Comparison of ENCODE assay signal across 1 cellular context in the genomic region with DNA sequence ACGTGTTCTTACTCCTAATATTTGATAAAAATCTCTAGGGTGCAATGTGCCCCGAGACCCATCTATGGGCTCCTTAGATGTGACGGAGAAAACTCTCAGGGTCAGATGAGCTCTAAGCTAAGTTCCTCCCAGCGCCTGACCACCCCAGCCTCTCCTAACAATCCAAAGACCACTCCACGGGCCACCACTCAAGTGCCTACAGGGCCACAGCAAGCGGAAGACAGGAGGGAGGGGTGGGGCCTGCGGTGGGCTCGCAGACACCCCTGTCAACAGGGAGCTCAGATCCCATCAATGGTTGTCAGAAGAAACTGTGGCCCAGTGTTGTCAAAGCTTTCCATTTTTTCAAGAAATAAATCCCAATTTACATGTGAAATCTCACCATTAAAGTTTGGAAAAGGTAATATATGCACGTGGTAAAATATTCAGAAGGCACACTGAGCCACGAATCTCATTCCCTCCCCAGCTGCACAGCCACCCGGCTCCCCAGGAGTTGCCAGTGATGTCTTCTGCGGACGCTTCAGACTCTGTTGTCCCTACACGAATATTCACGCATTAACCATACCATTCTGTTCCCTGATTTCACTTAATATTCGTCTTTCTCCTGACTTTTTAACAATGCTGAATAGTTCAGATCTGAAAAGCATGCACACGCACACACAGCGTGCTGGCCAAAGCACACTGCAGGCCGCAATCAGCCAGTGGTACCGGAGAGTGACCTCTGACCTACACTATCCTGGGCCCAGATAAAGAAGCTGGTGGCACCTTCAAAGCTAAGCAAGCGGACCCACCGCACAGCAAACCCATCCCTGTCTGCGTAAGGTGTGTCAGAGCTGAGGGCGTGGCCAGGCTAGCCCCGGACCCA.
TF ChIP-seq lines count a peak whose summit lies in the region.

No MANE protein-coding gene starts in this region.

TF ChIP-seq in HepG2, 621 proteins besides CTCF, POLR2A, EP300 and RAD21 (continues in another document):
- TF ChIP-seq SMYD3 (CRISPR knock-in tag; IDR thresholded peaks at IDR 0.05) (no peak), TP53 (CRISPR knock-in tag; conservative IDR thresholded peaks at IDR 0.05) (no peak), ZNF550 (CRISPR knock-in tag; IDR thresholded peaks at IDR 0.05; ENCODE audit: borderline replicate concordance) (no peak), ZNF616 (CRISPR knock-in tag; IDR thresholded peaks at IDR 0.05; ENCODE audit: low read depth) (no peak), ZIK1 (CRISPR knock-in tag; IDR thresholded peaks at IDR 0.05; ENCODE audit: borderline replicate concordance, low read depth) (no peak), HCFC1 (IDR thresholded peaks at IDR 0.05; ENCODE audit: low read depth, low read length) (no peak), ETV5 (CRISPR knock-in tag; IDR thresholded peaks at IDR 0.05; ENCODE audit: borderline replicate concordance) (no peak), HNF4G (IDR thresholded peaks at IDR 0.05; ENCODE audit: borderline replicate concordance, low read depth, low read length) (no peak), HNF4G (CRISPR knock-in tag; IDR thresholded peaks at IDR 0.05; ENCODE audit: borderline replicate concordance, low read depth) (no peak), RXRB (CRISPR knock-in tag; IDR thresholded peaks at IDR 0.05; ENCODE audit: borderline replicate concordance) (no peak), NR2F1 (CRISPR knock-in tag; IDR thresholded peaks at IDR 0.05) (peak in 1 of 2 experiments; percentile 54; a peak in 2 of 4 replicates), CEBPB (IDR thresholded peaks at IDR 0.05; ENCODE audit: borderline replicate concordance, low read depth, low read length) (no peak), ZSCAN21 (CRISPR knock-in tag; IDR thresholded peaks at IDR 0.05; ENCODE audit: borderline replicate concordance) (no peak), HNRNPLL (IDR thresholded peaks at IDR 0.05; ENCODE audit: low read depth, low read length, poor library complexity, severe bottlenecking) (peak; percentile 22), SRF (IDR thresholded peaks at IDR 0.05; ENCODE audit: low read depth, low read length) (no peak), MBD4 (IDR thresholded peaks at IDR 0.05; ENCODE audit: borderline replicate concordance, low read length) (no peak), ZNF350 (CRISPR knock-in tag; IDR thresholded peaks at IDR 0.05; ENCODE audit: borderline replicate concordance, low read depth) (no peak; the same call in 1 of the 2 replicates), SOX13 (IDR thresholded peaks at IDR 0.05) (no peak), SOX13 (CRISPR knock-in tag; conservative IDR thresholded peaks at IDR 0.05 in 1 of 2, IDR thresholded peaks at IDR 0.05 in 1 of 2) (no peak), SAP130 (CRISPR knock-in tag; IDR thresholded peaks at IDR 0.05; ENCODE audit: low read depth) (no peak), NPAS2 (CRISPR knock-in tag; IDR thresholded peaks at IDR 0.05; ENCODE audit: borderline replicate concordance) (no peak), ISX (CRISPR knock-in tag; conservative IDR thresholded peaks at IDR 0.05) (no peak), NR2F6 (IDR thresholded peaks at IDR 0.05) (peak; percentile 74), NR2F6 (CRISPR knock-in tag; IDR thresholded peaks at IDR 0.05) (peak; percentile 72; the same call in 1 of the 2 replicates), RFX3 (CRISPR knock-in tag; IDR thresholded peaks at IDR 0.05) (no peak), NKX3-1 (CRISPR knock-in tag; IDR thresholded peaks at IDR 0.05) (no peak), ZFX (CRISPR knock-in tag; IDR thresholded peaks at IDR 0.05; ENCODE audit: low read depth) (peak; percentile 36; the same call in 1 of the 2 replicates), ZNF589 (CRISPR knock-in tag; conservative IDR thresholded peaks at IDR 0.05) (no peak), CHD2 (IDR thresholded peaks at IDR 0.05; ENCODE audit: low read depth, low read length) (no peak), ZNF230 (CRISPR knock-in tag; IDR thresholded peaks at IDR 0.05) (no peak), ZNF780A (CRISPR knock-in tag; IDR thresholded peaks at IDR 0.05) (no peak), ZNF556 (CRISPR knock-in tag; IDR thresholded peaks at IDR 0.05; ENCODE audit: borderline replicate concordance) (no peak), HIVEP1 (CRISPR knock-in tag; IDR thresholded peaks at IDR 0.05) (no peak), TAF15 (IDR thresholded peaks at IDR 0.05; ENCODE audit: low read depth, low read length, poor library complexity, severe bottlenecking) (no peak), MTA1 (CRISPR knock-in tag; IDR thresholded peaks at IDR 0.05; ENCODE audit: borderline replicate concordance) (no peak), EEA1 (CRISPR knock-in tag; IDR thresholded peaks at IDR 0.05; ENCODE audit: borderline replicate concordance) (no peak), CREB1 (IDR thresholded peaks at IDR 0.05) (no peak), CREB1 (CRISPR knock-in tag; IDR thresholded peaks at IDR 0.05) (no peak), NFATC3 (CRISPR knock-in tag; IDR thresholded peaks at IDR 0.05) (no peak), TCF7L2 (IDR thresholded peaks at IDR 0.05; ENCODE audit: low read depth, low read length) (no peak), ZNF552 (CRISPR knock-in tag; IDR thresholded peaks at IDR 0.05; ENCODE audit: borderline replicate concordance) (no peak), ZKSCAN8 (CRISPR knock-in tag; IDR thresholded peaks at IDR 0.05; ENCODE audit: borderline replicate concordance) (no peak)
- TF ChIP-seq, protein P1, sequence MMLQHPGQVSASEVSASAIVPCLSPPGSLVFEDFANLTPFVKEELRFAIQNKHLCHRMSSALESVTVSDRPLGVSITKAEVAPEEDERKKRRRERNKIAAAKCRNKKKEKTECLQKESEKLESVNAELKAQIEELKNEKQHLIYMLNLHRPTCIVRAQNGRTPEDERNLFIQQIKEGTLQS (CRISPR knock-in tag; IDR thresholded peaks at IDR 0.05) = no peak
- TF ChIP-seq, protein P2, sequence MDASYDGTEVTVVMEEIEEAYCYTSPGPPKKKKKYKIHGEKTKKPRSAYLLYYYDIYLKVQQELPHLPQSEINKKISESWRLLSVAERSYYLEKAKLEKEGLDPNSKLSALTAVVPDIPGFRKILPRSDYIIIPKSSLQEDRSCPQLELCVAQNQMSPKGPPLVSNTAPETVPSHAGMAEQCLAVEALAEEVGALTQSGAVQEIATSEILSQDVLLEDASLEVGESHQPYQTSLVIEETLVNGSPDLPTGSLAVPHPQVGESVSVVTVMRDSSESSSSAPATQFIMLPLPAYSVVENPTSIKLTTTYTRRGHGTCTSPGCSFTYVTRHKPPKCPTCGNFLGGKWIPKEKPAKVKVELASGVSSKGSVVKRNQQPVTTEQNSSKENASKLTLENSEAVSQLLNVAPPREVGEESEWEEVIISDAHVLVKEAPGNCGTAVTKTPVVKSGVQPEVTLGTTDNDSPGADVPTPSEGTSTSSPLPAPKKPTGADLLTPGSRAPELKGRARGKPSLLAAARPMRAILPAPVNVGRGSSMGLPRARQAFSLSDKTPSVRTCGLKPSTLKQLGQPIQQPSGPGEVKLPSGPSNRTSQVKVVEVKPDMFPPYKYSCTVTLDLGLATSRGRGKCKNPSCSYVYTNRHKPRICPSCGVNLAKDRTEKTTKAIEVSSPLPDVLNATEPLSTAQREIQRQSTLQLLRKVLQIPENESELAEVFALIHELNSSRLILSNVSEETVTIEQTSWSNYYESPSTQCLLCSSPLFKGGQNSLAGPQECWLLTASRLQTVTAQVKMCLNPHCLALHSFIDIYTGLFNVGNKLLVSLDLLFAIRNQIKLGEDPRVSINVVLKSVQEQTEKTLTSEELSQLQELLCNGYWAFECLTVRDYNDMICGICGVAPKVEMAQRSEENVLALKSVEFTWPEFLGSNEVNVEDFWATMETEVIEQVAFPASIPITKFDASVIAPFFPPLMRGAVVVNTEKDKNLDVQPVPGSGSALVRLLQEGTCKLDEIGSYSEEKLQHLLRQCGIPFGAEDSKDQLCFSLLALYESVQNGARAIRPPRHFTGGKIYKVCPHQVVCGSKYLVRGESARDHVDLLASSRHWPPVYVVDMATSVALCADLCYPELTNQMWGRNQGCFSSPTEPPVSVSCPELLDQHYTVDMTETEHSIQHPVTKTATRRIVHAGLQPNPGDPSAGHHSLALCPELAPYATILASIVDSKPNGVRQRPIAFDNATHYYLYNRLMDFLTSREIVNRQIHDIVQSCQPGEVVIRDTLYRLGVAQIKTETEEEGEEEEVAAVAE (CRISPR knock-in tag; IDR thresholded peaks at IDR 0.05; ENCODE audit: borderline replicate concordance) = no peak
- TF ChIP-seq, protein P3, sequence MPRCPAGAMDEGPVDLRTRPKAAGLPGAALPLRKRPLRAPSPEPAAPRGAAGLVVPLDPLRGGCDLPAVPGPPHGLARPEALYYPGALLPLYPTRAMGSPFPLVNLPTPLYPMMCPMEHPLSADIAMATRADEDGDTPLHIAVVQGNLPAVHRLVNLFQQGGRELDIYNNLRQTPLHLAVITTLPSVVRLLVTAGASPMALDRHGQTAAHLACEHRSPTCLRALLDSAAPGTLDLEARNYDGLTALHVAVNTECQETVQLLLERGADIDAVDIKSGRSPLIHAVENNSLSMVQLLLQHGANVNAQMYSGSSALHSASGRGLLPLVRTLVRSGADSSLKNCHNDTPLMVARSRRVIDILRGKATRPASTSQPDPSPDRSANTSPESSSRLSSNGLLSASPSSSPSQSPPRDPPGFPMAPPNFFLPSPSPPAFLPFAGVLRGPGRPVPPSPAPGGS (CRISPR knock-in tag; IDR thresholded peaks at IDR 0.05) = no peak
- TF ChIP-seq, protein P4, sequence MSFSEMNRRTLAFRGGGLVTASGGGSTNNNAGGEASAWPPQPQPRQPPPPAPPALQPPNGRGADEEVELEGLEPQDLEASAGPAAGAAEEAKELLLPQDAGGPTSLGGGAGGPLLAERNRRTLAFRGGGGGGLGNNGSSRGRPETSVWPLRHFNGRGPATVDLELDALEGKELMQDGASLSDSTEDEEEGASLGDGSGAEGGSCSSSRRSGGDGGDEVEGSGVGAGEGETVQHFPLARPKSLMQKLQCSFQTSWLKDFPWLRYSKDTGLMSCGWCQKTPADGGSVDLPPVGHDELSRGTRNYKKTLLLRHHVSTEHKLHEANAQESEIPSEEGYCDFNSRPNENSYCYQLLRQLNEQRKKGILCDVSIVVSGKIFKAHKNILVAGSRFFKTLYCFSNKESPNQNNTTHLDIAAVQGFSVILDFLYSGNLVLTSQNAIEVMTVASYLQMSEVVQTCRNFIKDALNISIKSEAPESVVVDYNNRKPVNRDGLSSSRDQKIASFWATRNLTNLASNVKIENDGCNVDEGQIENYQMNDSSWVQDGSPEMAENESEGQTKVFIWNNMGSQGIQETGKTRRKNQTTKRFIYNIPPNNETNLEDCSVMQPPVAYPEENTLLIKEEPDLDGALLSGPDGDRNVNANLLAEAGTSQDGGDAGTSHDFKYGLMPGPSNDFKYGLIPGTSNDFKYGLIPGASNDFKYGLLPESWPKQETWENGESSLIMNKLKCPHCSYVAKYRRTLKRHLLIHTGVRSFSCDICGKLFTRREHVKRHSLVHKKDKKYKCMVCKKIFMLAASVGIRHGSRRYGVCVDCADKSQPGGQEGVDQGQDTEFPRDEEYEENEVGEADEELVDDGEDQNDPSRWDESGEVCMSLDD (CRISPR knock-in tag; IDR thresholded peaks at IDR 0.05; ENCODE audit: borderline replicate concordance) = no peak
- TF ChIP-seq, protein P5, sequence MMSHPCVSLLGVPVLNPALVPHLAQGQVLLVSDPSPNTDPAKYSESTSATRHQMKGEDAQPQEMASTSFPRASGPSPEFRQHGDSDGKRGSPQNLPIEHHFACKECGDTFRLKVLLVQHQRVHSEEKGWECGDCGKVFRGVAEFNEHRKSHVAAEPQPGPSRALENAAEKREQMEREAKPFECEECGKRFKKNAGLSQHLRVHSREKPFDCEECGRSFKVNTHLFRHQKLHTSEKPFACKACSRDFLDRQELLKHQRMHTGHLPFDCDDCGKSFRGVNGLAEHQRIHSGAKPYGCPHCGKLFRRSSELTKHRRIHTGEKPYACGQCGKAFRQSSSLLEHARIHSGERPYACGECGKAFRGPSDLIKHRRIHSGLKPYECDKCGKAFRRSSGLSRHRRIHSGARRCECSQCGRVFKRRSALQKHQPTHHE (CRISPR knock-in tag; IDR thresholded peaks at IDR 0.05; ENCODE audit: borderline replicate concordance) = no peak
- TF ChIP-seq, protein P6, sequence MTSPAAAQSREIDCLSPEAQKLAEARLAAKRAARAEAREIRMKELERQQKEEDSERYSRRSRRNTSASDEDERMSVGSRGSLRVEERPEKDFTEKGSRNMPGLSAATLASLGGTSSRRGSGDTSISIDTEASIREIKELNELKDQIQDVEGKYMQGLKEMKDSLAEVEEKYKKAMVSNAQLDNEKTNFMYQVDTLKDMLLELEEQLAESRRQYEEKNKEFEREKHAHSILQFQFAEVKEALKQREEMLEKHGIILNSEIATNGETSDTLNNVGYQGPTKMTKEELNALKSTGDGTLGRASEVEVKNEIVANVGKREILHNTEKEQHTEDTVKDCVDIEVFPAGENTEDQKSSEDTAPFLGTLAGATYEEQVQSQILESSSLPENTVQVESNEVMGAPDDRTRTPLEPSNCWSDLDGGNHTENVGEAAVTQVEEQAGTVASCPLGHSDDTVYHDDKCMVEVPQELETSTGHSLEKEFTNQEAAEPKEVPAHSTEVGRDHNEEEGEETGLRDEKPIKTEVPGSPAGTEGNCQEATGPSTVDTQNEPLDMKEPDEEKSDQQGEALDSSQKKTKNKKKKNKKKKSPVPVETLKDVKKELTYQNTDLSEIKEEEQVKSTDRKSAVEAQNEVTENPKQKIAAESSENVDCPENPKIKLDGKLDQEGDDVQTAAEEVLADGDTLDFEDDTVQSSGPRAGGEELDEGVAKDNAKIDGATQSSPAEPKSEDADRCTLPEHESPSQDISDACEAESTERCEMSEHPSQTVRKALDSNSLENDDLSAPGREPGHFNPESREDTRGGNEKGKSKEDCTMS (CRISPR knock-in tag; conservative IDR thresholded peaks at IDR 0.05) = no peak
- TF ChIP-seq, protein P7, sequence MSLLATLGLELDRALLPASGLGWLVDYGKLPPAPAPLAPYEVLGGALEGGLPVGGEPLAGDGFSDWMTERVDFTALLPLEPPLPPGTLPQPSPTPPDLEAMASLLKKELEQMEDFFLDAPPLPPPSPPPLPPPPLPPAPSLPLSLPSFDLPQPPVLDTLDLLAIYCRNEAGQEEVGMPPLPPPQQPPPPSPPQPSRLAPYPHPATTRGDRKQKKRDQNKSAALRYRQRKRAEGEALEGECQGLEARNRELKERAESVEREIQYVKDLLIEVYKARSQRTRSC (CRISPR knock-in tag; IDR thresholded peaks at IDR 0.05; ENCODE audit: low read depth) = no peak
- TF ChIP-seq, protein P8, sequence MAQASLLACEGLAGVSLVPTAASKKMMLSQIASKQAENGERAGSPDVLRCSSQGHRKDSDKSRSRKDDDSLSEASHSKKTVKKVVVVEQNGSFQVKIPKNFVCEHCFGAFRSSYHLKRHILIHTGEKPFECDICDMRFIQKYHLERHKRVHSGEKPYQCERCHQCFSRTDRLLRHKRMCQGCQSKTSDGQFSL (CRISPR knock-in tag; IDR thresholded peaks at IDR 0.05) = no peak
- TF ChIP-seq, protein P9, sequence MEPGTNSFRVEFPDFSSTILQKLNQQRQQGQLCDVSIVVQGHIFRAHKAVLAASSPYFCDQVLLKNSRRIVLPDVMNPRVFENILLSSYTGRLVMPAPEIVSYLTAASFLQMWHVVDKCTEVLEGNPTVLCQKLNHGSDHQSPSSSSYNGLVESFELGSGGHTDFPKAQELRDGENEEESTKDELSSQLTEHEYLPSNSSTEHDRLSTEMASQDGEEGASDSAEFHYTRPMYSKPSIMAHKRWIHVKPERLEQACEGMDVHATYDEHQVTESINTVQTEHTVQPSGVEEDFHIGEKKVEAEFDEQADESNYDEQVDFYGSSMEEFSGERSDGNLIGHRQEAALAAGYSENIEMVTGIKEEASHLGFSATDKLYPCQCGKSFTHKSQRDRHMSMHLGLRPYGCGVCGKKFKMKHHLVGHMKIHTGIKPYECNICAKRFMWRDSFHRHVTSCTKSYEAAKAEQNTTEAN (CRISPR knock-in tag; conservative IDR thresholded peaks at IDR 0.05) = no peak
- TF ChIP-seq, protein P10, sequence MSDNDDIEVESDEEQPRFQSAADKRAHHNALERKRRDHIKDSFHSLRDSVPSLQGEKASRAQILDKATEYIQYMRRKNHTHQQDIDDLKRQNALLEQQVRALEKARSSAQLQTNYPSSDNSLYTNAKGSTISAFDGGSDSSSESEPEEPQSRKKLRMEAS (IDR thresholded peaks at IDR 0.05) = 0 out of 2 replicates have a peak, but pooled peaks have one; percentile 20
